Comparison of ENCODE assay signal across 34 cellular contexts in genomic region chr12:117844114-117844513, GRCh38.
"Had no signal": no experiment of that assay in that cellular context is flagged by ENCODE, and none has a peak within 500 bp of the region (broad histone marks: within the 10 kb centered on the region; RNA-seq: fewer than 3 reads in every experiment).

No MANE protein-coding gene starts in this region.

- H3K27ac Mint-ChIP-seq: activated B cell treated with CpG ODN at 0.5 μM for 24 hours; activated CD4-positive, alpha-beta memory T cell treated with anti-CD3 and anti-CD28 coated beads for 36 hours; activated CD4-positive, alpha-beta T cell treated with anti-CD3 and anti-CD28 coated beads, Interleukin-2, amount 10 ng/mL, durations not matched to agents 24 days and 14 days; activated CD8-positive, alpha-beta memory T cell treated with anti-CD3 and anti-CD28 coated beads, Interleukin-2, amount 10 ng/mL, durations not matched to agents 7 days and 5 days; activated CD8-positive, alpha-beta T cell treated with anti-CD3 and anti-CD28 coated beads for 36 hours; activated naive CD4-positive, alpha-beta T cell treated with anti-CD3 and anti-CD28 coated beads, Interleukin-2, amount 10 ng/mL, durations not matched to agents 7 days and 5 days; activated naive CD4-positive, alpha-beta T cell treated with anti-CD3 and anti-CD28 coated beads, Interleukin-2, amount 50 U/mL, for 24 hours; activated naive CD8-positive, alpha-beta T cell; activated naive CD8-positive, alpha-beta T cell treated with anti-CD3 and anti-CD28 coated beads, Interleukin-2, amount 10 ng/mL, durations not matched to agents 7 days and 5 days; activated naive CD8-positive, alpha-beta T cell treated with anti-CD3 and anti-CD28 coated beads, Interleukin-2, amount 50 U/mL, for 24 hours; activated T-cell treated with anti-CD3 and anti-CD28 coated beads, Interleukin-2, amount 50 U/mL, for 24 hours; activated T-helper 2 cell treated with anti-CD3 and anti-CD28 coated beads, Interferon-gamma antibody, Interleukin-2, Interleukin-4, amounts not matched to agents 10 μg/mL and 5 μg/mL and 100 μg/mL, durations not matched to agents 14 hours and 24 hours and 36 hours; brain; T-helper 1 cell treated with Interleukin-12 subunit alpha and Interleukin-12 subunit beta and Interleukin-4 antibody, amounts not matched to agents 30 μg/mL and 1 μg/mL, for 36 hours; T-helper 2 cell treated with Interferon-gamma antibody and Interleukin-4, amounts not matched to agents 5 μg/mL and 100 μg/mL, for 36 hours had no signal

- DNase-seq: activated B cell treated with CpG ODN at 0.5 μM for 24 hours; activated CD4-positive, alpha-beta memory T cell treated with anti-CD3 and anti-CD28 coated beads for 36 hours; activated CD4-positive, alpha-beta T cell treated with anti-CD3 and anti-CD28 coated beads for 4 hours; activated CD4-positive, alpha-beta T cell treated with anti-CD3 and anti-CD28 coated beads, Interleukin-2, amount 10 ng/mL, durations not matched to agents 24 days and 14 days; activated CD4-positive, alpha-beta T cell treated with anti-CD3 and anti-CD28 coated beads, Interleukin-2, amount 50 U/mL, for 1 hour; activated CD4-positive, alpha-beta T cell treated with anti-CD3 and anti-CD28 coated beads, Interleukin-2, amount 50 U/mL, for 4 hours; activated CD4-positive, CD25-positive, alpha-beta regulatory T cell treated with anti-CD3 and anti-CD28 coated beads, Interleukin-2, amount 50 U/mL, for 72 hours; activated CD8-positive, alpha-beta memory T cell treated with anti-CD3 and anti-CD28 coated beads for 24 hours; activated CD8-positive, alpha-beta memory T cell treated with anti-CD3 and anti-CD28 coated beads, Interleukin-2, amount 10 ng/mL, durations not matched to agents 7 days and 5 days; activated CD8-positive, alpha-beta memory T cell treated with anti-CD3 and anti-CD28 coated beads, Interleukin-2, amount 50 U/mL, for 48 hours; activated CD8-positive, alpha-beta T cell treated with anti-CD3 and anti-CD28 coated beads for 36 hours; activated effector memory CD4-positive, alpha-beta T cell treated with Interleukin-2 at 50 U/mL for 16 hours; activated gamma-delta T cell; activated naive CD4-positive, alpha-beta T cell treated with anti-CD3 and anti-CD28 coated beads, Interleukin-2, amount 10 ng/mL, durations not matched to agents 7 days and 5 days; activated naive CD4-positive, alpha-beta T cell treated with Interleukin-2 at 50 U/mL for 16 hours; activated naive CD8-positive, alpha-beta T cell treated with anti-CD3 and anti-CD28 coated beads, Interleukin-2, amount 10 ng/mL, durations not matched to agents 7 days and 5 days; activated naive CD8-positive, alpha-beta T cell treated with anti-CD3 and anti-CD28 coated beads, Interleukin-2, amount 50 U/mL, for 24 hours; activated T-cell treated with anti-CD3 and anti-CD28 coated beads, Interleukin-2, amount 50 U/mL, for 24 hours; activated T-cell treated with anti-CD3 and anti-CD28 coated beads, Interleukin-2, amount 50 U/mL, for 48 hours; amygdala; anterior cingulate cortex; caudate nucleus; T-helper 1 cell; T-helper 2 cell; T-helper 9 cell had no signal

- ATAC-seq: activated CD8-positive, alpha-beta memory T cell treated with anti-CD3 and anti-CD28 coated beads, Interleukin-2, amount 10 ng/mL, durations not matched to agents 7 days and 5 days; activated CD8-positive, alpha-beta T cell treated with anti-CD3 and anti-CD28 coated beads for 36 hours; activated naive CD8-positive, alpha-beta T cell treated with anti-CD3 and anti-CD28 coated beads, Interleukin-2, amount 50 U/mL, for 24 hours had no signal

- H3K36me3 ChIP-seq: ascending aorta, cardiac muscle cell had no signal

- H3K4me1 Mint-ChIP-seq: activated B cell treated with CpG ODN at 0.5 μM for 24 hours; activated CD4-positive, alpha-beta T cell treated with anti-CD3 and anti-CD28 coated beads, Interleukin-2, amount 10 ng/mL, durations not matched to agents 24 days and 14 days; activated CD8-positive, alpha-beta memory T cell treated with anti-CD3 and anti-CD28 coated beads, Interleukin-2, amount 10 ng/mL, durations not matched to agents 7 days and 5 days; activated naive CD4-positive, alpha-beta T cell treated with anti-CD3 and anti-CD28 coated beads, Interleukin-2, amount 10 ng/mL, durations not matched to agents 7 days and 5 days; activated naive CD4-positive, alpha-beta T cell treated with anti-CD3 and anti-CD28 coated beads, Interleukin-2, amount 50 U/mL, for 24 hours; activated naive CD8-positive, alpha-beta T cell treated with anti-CD3 and anti-CD28 coated beads, Interleukin-2, amount 10 ng/mL, durations not matched to agents 7 days and 5 days; activated naive CD8-positive, alpha-beta T cell treated with anti-CD3 and anti-CD28 coated beads, Interleukin-2, amount 50 U/mL, for 24 hours; brain had no signal

- H3K27ac ChIP-seq: ascending aorta, cardiac muscle cell, VCaP had no signal

- H3K27me3 Mint-ChIP-seq: activated CD4-positive, alpha-beta T cell treated with anti-CD3 and anti-CD28 coated beads, Interleukin-2, amount 10 ng/mL, durations not matched to agents 24 days and 14 days; activated CD8-positive, alpha-beta memory T cell treated with anti-CD3 and anti-CD28 coated beads, Interleukin-2, amount 10 ng/mL, durations not matched to agents 7 days and 5 days had no signal

- H3K4me3 ChIP-seq: ascending aorta, cardiac muscle cell had no signal

- H3K4me3 Mint-ChIP-seq: activated B cell treated with CpG ODN at 0.5 μM for 24 hours; activated CD4-positive, alpha-beta memory T cell treated with anti-CD3 and anti-CD28 coated beads for 36 hours; activated CD4-positive, alpha-beta T cell treated with anti-CD3 and anti-CD28 coated beads, Interleukin-2, amount 10 ng/mL, durations not matched to agents 24 days and 14 days; activated CD8-positive, alpha-beta memory T cell treated with anti-CD3 and anti-CD28 coated beads, Interleukin-2, amount 10 ng/mL, durations not matched to agents 7 days and 5 days; activated CD8-positive, alpha-beta T cell treated with anti-CD3 and anti-CD28 coated beads for 36 hours; activated naive CD4-positive, alpha-beta T cell treated with anti-CD3 and anti-CD28 coated beads, Interleukin-2, amount 10 ng/mL, durations not matched to agents 7 days and 5 days; activated naive CD4-positive, alpha-beta T cell treated with anti-CD3 and anti-CD28 coated beads, Interleukin-2, amount 50 U/mL, for 24 hours; activated naive CD8-positive, alpha-beta T cell; activated naive CD8-positive, alpha-beta T cell treated with anti-CD3 and anti-CD28 coated beads, Interleukin-2, amount 10 ng/mL, durations not matched to agents 7 days and 5 days; activated naive CD8-positive, alpha-beta T cell treated with anti-CD3 and anti-CD28 coated beads, Interleukin-2, amount 50 U/mL, for 24 hours; activated T-cell treated with anti-CD3 and anti-CD28 coated beads, Interleukin-2, amount 50 U/mL, for 24 hours; brain; T-helper 1 cell treated with Interleukin-12 subunit alpha and Interleukin-12 subunit beta and Interleukin-4 antibody, amounts not matched to agents 30 μg/mL and 1 μg/mL, for 36 hours; T-helper 2 cell treated with Interferon-gamma antibody and Interleukin-4, amounts not matched to agents 5 μg/mL and 100 μg/mL, for 36 hours had no signal

- H3K9me3 Mint-ChIP-seq: activated naive CD4-positive, alpha-beta T cell treated with anti-CD3 and anti-CD28 coated beads, Interleukin-2, amount 10 ng/mL, durations not matched to agents 7 days and 5 days had no signal

- H3K4me1 ChIP-seq: ascending aorta had no signal

- H3K36me3 Mint-ChIP-seq: activated CD8-positive, alpha-beta memory T cell treated with anti-CD3 and anti-CD28 coated beads, Interleukin-2, amount 10 ng/mL, durations not matched to agents 7 days and 5 days; activated naive CD4-positive, alpha-beta T cell treated with anti-CD3 and anti-CD28 coated beads, Interleukin-2, amount 10 ng/mL, durations not matched to agents 7 days and 5 days; activated naive CD4-positive, alpha-beta T cell treated with anti-CD3 and anti-CD28 coated beads, Interleukin-2, amount 50 U/mL, for 24 hours; activated naive CD8-positive, alpha-beta T cell; activated naive CD8-positive, alpha-beta T cell treated with anti-CD3 and anti-CD28 coated beads, Interleukin-2, amount 10 ng/mL, durations not matched to agents 7 days and 5 days had no signal

- H3K27me3 ChIP-seq: ascending aorta, cardiac muscle cell had no signal
